Comparison of ENCODE assay signal across 2 cellular contexts in the genomic region with DNA sequence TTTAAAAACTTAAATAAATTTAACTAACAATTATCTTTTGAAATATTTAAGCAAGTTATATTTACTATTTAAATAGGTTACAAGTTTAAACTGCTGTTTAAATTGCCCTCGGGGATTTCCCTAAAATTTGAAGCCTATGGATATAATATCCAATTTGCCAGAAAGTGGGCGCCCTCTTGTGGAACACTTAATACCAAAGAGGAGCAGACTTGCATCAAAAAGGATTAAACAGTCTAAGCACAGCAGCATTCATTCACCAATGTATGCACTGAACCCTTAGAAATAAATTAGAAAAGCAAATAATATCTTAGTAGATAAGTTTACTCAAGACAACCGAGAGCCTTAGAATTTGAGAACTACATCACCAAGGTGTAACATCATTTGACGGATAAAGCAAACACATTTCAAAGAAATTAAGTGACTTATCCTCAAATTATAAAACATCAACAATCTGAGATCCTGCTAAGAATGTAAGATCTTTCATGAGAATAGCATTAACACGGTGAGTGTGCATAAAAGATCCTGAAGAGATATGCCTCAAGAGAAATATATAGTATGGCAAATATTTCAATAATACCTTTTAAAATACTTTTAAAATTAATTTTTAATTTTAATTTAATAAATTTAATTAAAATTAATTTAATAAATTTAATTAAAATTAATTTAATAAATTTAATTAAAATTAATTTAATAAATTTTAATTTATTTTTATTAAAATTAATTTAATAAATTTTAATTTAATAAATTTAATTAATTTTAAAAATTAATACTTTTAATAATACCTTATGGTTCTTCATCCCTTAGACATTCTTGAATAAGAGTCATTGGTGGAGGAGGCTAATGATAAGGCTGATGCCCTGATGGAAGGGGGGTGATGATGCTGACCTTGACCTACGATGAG.
TF ChIP-seq lines count a peak whose summit lies in the region.

No MANE protein-coding gene starts in this region.

TF ChIP-seq in HEK293, 187 proteins besides CTCF, POLR2A, EP300 and RAD21:
- TF ChIP-seq ZNF571 (tag by site-specific recombination; IDR thresholded peaks at IDR 0.05) (no peak), OSR2 (tag by site-specific recombination; IDR thresholded peaks at IDR 0.05) (no peak), ZNF24 (tag by site-specific recombination; IDR thresholded peaks at IDR 0.05) (peak; percentile 23; the same call in 1 of the 2 replicates), ZBTB17 (tag by site-specific recombination; IDR thresholded peaks at IDR 0.05) (0 out of 2 replicates have a peak, but pooled peaks have one; percentile 18), ZNF660 (tag by site-specific recombination; IDR thresholded peaks at IDR 0.05) (peak; percentile 64; the same call in 1 of the 2 replicates), IKZF3 (tag by site-specific recombination; IDR thresholded peaks at IDR 0.05) (peak; percentile 67), ZNF654 (tag by site-specific recombination; IDR thresholded peaks at IDR 0.05; ENCODE audit: low read depth) (peak; percentile 77)

TF ChIP-seq in K562, 482 proteins besides CTCF, POLR2A, EP300 and RAD21:
- TF ChIP-seq SMC3 (conservative IDR thresholded peaks at IDR 0.05; ENCODE audit: insufficient read depth, low read depth, low read length) (0 out of 2 replicates have a peak, but pooled peaks have one; percentile 40), PRMT5 (CRISPR knock-in tag; IDR thresholded peaks at IDR 0.05) (no peak), SOX6 (IDR thresholded peaks at IDR 0.05) (no peak), ZNF24 (IDR thresholded peaks at IDR 0.05) (peak; percentile 62), RBFOX2 (IDR thresholded peaks at IDR 0.05; ENCODE audit: low read depth, low read length) (no peak), DDX20 (tag; IDR thresholded peaks at IDR 0.05; ENCODE audit: low read depth) (no peak)
- TF ChIP-seq, protein P1, sequence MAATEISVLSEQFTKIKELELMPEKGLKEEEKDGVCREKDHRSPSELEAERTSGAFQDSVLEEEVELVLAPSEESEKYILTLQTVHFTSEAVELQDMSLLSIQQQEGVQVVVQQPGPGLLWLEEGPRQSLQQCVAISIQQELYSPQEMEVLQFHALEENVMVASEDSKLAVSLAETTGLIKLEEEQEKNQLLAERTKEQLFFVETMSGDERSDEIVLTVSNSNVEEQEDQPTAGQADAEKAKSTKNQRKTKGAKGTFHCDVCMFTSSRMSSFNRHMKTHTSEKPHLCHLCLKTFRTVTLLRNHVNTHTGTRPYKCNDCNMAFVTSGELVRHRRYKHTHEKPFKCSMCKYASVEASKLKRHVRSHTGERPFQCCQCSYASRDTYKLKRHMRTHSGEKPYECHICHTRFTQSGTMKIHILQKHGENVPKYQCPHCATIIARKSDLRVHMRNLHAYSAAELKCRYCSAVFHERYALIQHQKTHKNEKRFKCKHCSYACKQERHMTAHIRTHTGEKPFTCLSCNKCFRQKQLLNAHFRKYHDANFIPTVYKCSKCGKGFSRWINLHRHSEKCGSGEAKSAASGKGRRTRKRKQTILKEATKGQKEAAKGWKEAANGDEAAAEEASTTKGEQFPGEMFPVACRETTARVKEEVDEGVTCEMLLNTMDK (IDR thresholded peaks at IDR 0.05; ENCODE audit: borderline replicate concordance, insufficient read depth, low read depth, low read length, poor library complexity, severe bottlenecking), result peak; percentile 82
- TF ChIP-seq, protein P2, sequence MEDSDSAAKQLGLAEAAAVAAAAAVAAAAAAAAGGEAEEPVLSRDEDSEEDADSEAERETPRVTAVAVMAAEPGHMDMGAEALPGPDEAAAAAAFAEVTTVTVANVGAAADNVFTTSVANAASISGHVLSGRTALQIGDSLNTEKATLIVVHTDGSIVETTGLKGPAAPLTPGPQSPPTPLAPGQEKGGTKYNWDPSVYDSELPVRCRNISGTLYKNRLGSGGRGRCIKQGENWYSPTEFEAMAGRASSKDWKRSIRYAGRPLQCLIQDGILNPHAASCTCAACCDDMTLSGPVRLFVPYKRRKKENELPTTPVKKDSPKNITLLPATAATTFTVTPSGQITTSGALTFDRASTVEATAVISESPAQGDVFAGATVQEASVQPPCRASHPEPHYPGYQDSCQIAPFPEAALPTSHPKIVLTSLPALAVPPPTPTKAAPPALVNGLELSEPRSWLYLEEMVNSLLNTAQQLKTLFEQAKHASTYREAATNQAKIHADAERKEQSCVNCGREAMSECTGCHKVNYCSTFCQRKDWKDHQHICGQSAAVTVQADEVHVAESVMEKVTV (CRISPR knock-in tag; IDR thresholded peaks at IDR 0.05), result 0 out of 2 replicates have a peak, but pooled peaks have one; percentile 4
- TF ChIP-seq, protein P3, sequence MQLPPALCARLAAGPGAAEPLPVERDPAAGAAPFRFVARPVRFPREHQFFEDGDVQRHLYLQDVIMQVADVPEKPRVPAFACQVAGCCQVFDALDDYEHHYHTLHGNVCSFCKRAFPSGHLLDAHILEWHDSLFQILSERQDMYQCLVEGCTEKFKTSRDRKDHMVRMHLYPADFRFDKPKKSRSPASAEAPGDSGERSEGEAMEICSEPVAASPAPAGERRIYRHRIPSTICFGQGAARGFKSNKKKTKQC (CRISPR knock-in tag; IDR thresholded peaks at IDR 0.05), result no peak
